In the genomic region with DNA sequence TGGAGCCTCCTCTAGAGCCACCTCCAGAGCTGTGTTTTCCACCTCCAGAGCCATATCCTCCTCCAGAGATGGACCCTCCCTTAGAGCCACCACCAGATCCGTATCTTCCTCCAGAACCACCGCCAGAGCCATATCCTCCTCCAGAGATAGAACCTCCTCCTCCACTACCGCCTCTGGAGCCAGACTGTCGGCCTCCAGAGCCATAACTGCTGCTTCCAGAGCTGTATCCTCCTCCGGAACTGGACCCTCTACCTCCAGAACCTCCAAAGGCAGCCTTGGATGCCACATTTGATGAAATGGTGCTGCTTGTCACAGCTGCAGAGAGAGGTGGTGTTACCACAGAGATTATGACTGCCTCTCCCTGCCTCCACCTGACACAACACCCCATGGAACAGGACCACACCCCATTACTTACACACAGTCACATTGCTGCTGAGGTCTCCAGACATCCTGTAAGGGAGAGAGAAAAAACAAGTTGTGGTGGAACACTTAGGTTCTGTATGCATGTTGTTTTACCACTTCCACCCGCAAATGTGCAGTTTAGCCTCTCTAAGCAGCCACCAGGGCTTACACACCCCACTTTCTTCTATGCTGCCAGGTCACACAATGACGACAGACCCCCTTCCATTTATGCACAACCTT, we compare ENCODE assay signal across 14 cellular contexts. TPM values are rescaled to one million over a fixed set of nuclear protein-coding genes. Genes with fewer than 3 reads are reported as not detected.
DNase-seq lines count a peak whose midpoint lies in the region; TF ChIP-seq lines count a peak whose summit lies in the region.
"Had no signal": no experiment of that assay in that cellular context is flagged by ENCODE, and none has a peak within 500 bp of the region (broad histone marks: within the 10 kb centered on the region; RNA-seq: fewer than 3 reads in every experiment).

No MANE protein-coding gene starts in this region.

- no peak overlapping the region for H3K4me3 ChIP-seq in left ventricle myocardium inferior
- H3K4me3 ChIP-seq: right lobe of liver had no signal

- H3K4me3 Mint-ChIP-seq in activated naive CD4-positive, alpha-beta T cell treated with anti-CD3 and anti-CD28 coated beads for 36 hours = no peak overlapping the region
- H3K4me3 Mint-ChIP-seq in stimulated activated naive CD8-positive, alpha-beta T cell treated with anti-CD3 and anti-CD28 coated beads, Interleukin-15, Interleukin-2, amounts not matched to agents 100 ng/mL and 50 ng/mL, for 24 hours = peak overlapping the region; percentile 9
- H3K4me3 Mint-ChIP-seq: IgD-negative memory B cell had no signal

- TF ChIP-seq POLR2A in erythroblast (IDR thresholded peaks at IDR 0.05; ENCODE audit: low read length) = no peak

- intact Hi-C loops in activated naive CD4-positive, alpha-beta T cell treated with anti-CD3 and anti-CD28 coated beads for 36 hours (cut with micrococcal nuclease) = no loop called here
- intact Hi-C loops in left ventricle myocardium inferior (cut with micrococcal nuclease) = no loop called here

- peaks cover 93% of the 10 kb centered on the region for H3K4me1 Mint-ChIP-seq in activated naive CD4-positive, alpha-beta T cell treated with anti-CD3 and anti-CD28 coated beads for 36 hours (ENCODE audit: low read depth)
- peaks cover 59% of the 10 kb centered on the region for H3K4me1 Mint-ChIP-seq in stimulated activated naive CD8-positive, alpha-beta T cell treated with anti-CD3 and anti-CD28 coated beads, Interleukin-15, Interleukin-2, amounts not matched to agents 100 ng/mL and 50 ng/mL, for 24 hours (ENCODE audit: low read depth)

- H3K9me3 Mint-ChIP-seq in activated naive CD4-positive, alpha-beta T cell treated with anti-CD3 and anti-CD28 coated beads for 36 hours = no peaks in the 10 kb centered on the region
- H3K9me3 Mint-ChIP-seq in stimulated activated naive CD8-positive, alpha-beta T cell treated with anti-CD3 and anti-CD28 coated beads, Interleukin-15, Interleukin-2, amounts not matched to agents 100 ng/mL and 50 ng/mL, for 24 hours = no peaks in the 10 kb centered on the region

- H3K27me3 Mint-ChIP-seq in activated naive CD4-positive, alpha-beta T cell treated with anti-CD3 and anti-CD28 coated beads for 36 hours (ENCODE audit: low read depth) = no peaks in the 10 kb centered on the region
- no peaks in the 10 kb centered on the region for H3K27me3 Mint-ChIP-seq in stimulated activated naive CD8-positive, alpha-beta T cell treated with anti-CD3 and anti-CD28 coated beads, Interleukin-15, Interleukin-2, amounts not matched to agents 100 ng/mL and 50 ng/mL, for 24 hours

- no peak for TF ChIP-seq CTCF in left ventricle myocardium inferior (IDR thresholded peaks at IDR 0.05; ENCODE audit: borderline replicate concordance)

- H3K27me3 ChIP-seq in left ventricle myocardium inferior (ENCODE audit: low read depth) = peaks cover 39% of the 10 kb centered on the region
- H3K27me3 ChIP-seq: right lobe of liver had no signal

- CTCF ChIA-PET in activated naive CD4-positive, alpha-beta T cell treated with anti-CD3 and anti-CD28 coated beads for 36 hours (lab: Charles Lee) = no interaction called here

- H3K27ac ChIP-seq in left ventricle myocardium inferior (replicated peaks) = no peak overlapping the region
- H3K27ac ChIP-seq: right lobe of liver had no signal

- no peaks in the 10 kb centered on the region for H3K4me1 ChIP-seq in left ventricle myocardium inferior
- H3K4me1 ChIP-seq: right lobe of liver had no signal

- H3K27ac Mint-ChIP-seq in activated naive CD4-positive, alpha-beta T cell treated with anti-CD3 and anti-CD28 coated beads for 36 hours = peak overlapping the region; percentile 70
- peak overlapping the region; percentile 49 for H3K27ac Mint-ChIP-seq in stimulated activated naive CD8-positive, alpha-beta T cell treated with anti-CD3 and anti-CD28 coated beads, Interleukin-15, Interleukin-2, amounts not matched to agents 100 ng/mL and 50 ng/mL, for 24 hours

- peak; percentile 45 for DNase-seq in activated naive CD4-positive, alpha-beta T cell treated with anti-CD3 and anti-CD28 coated beads for 36 hours
- no peak for DNase-seq in activated naive CD4-positive, alpha-beta T cell treated with anti-CD3 and anti-CD28 coated beads, Interleukin-2, amount 50 U/mL, for 16 hours
- peak; percentile 50 for DNase-seq in activated CD8-positive, alpha-beta memory T cell treated with anti-CD3 and anti-CD28 coated beads, Interleukin-2, amount 50 U/mL, for 48 hours
- DNase-seq in erythroblast (lab: John Stamatoyannopoulos, UW) (peak; percentile 59 to 65), NCI-H2171 (lab: John Stamatoyannopoulos, UW) (no peak), left ventricle myocardium inferior (no peak), NCI-H187 treated with DMSO at 0.1 percent for 48 hours (lab: John Stamatoyannopoulos, UW) (no peak)
- DNase-seq: NCI-H1930, right lobe of liver had no signal

- no peaks in the 10 kb centered on the region for H3K36me3 ChIP-seq in left ventricle myocardium inferior
- H3K36me3 ChIP-seq: right lobe of liver had no signal

- no peaks in the 10 kb centered on the region for H3K9me3 ChIP-seq in left ventricle myocardium inferior (replicated peaks)
- H3K9me3 ChIP-seq: right lobe of liver had no signal

- H3K36me3 Mint-ChIP-seq in activated naive CD4-positive, alpha-beta T cell treated with anti-CD3 and anti-CD28 coated beads for 36 hours (ENCODE audit: low read depth) = no peaks in the 10 kb centered on the region
- no peaks in the 10 kb centered on the region for H3K36me3 Mint-ChIP-seq in stimulated activated naive CD8-positive, alpha-beta T cell treated with anti-CD3 and anti-CD28 coated beads, Interleukin-15, Interleukin-2, amounts not matched to agents 100 ng/mL and 50 ng/mL, for 24 hours (ENCODE audit: low read depth)
- H3K36me3 Mint-ChIP-seq: IgD-negative memory B cell had no signal

RNA-seq across cellular contexts. Expression of gene KRT2, which starts 6.8 kb away (rescaled TPM):
- not detected for total RNA-seq in activated naive CD4-positive, alpha-beta T cell treated with anti-CD3 and anti-CD28 coated beads for 36 hours
- not detected for total RNA-seq in left ventricle myocardium inferior
- total RNA-seq: cardiac septum, myocyte, right lobe of liver had no signal

RNA-seq across cellular contexts. Expression of gene KRT73, which starts 26.9 kb away (rescaled TPM):
- total RNA-seq in activated naive CD4-positive, alpha-beta T cell treated with anti-CD3 and anti-CD28 coated beads for 36 hours = 1 to 10 TPM; 1.4 to 2.1 TPM
- not detected for total RNA-seq in left ventricle myocardium inferior
- total RNA-seq: cardiac septum, Daoy, myocyte, right lobe of liver had no signal

RNA-seq across cellular contexts. Expression of gene KRT1, which starts 35.0 kb away (rescaled TPM):
- total RNA-seq in activated naive CD4-positive, alpha-beta T cell treated with anti-CD3 and anti-CD28 coated beads for 36 hours = not detected
- not detected for total RNA-seq in left ventricle myocardium inferior
- total RNA-seq: cardiac septum, Daoy, myocyte, right lobe of liver had no signal

RNA-seq across cellular contexts. Expression of gene KRT72, which starts 44.0 kb away (rescaled TPM):
- 1 to 10 TPM; 2.3 TPM for total RNA-seq in activated naive CD4-positive, alpha-beta T cell treated with anti-CD3 and anti-CD28 coated beads for 36 hours
- total RNA-seq in left ventricle myocardium inferior = not detected
- total RNA-seq: cardiac septum, Daoy, myocyte, right lobe of liver had no signal

RNA-seq across cellular contexts. Expression of gene KRT77, which starts 58.1 kb away (rescaled TPM):
- not detected for total RNA-seq in activated naive CD4-positive, alpha-beta T cell treated with anti-CD3 and anti-CD28 coated beads for 36 hours
- not detected for total RNA-seq in left ventricle myocardium inferior
- total RNA-seq: cardiac septum, Daoy, myocyte, right lobe of liver had no signal

Comparison
In these comparisons a context has a peak if more than half of its experiments do, and no peak if none do; other contexts are left out.
1. DNase-seq: peak in activated naive CD4-positive, alpha-beta T cell treated with anti-CD3 and anti-CD28 coated beads for 36 hours (single experiment), activated CD8-positive, alpha-beta memory T cell treated with anti-CD3 and anti-CD28 coated beads, Interleukin-2, amount 50 U/mL, for 48 hours (single experiment) and erythroblast (2 of 2); none in activated naive CD4-positive, alpha-beta T cell treated with anti-CD3 and anti-CD28 coated beads, Interleukin-2, amount 50 U/mL, for 16 hours (single experiment), NCI-H2171 (single experiment), left ventricle myocardium inferior (single experiment) and NCI-H187 treated with DMSO at 0.1 percent for 48 hours (single experiment).